9 cellular contexts compared by ENCODE assay signal in the genomic region with DNA sequence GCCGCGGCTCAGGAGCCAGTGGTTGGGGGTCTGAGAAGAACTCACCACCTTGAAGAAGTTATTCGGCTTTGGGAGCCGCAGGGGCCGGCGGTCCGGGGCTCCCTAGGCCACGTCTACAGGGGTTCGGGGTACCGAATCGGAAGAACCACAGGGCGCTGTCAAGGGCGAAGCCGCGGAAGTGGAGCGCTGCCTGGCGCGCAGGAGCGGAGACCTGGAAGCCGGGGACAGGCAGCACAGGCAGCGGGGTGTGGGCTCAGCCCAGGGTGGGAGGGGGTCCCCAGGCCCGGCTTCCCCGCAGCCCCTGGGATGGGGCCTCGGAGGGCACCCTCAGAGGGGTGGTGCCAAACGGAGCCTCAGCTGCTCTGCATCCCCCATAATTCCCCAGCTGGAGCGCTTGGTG. TPM values are rescaled to one million over a fixed set of nuclear protein-coding genes. Genes with fewer than 3 reads are reported as not detected.
DNase-seq lines count a peak whose midpoint lies in the region; ATAC-seq and TF ChIP-seq lines count a peak whose summit lies in the region.
"Not testable (repeated sequence)": the region's sequence is repeated elsewhere in the genome, so short reads cannot be mapped to it uniquely, and the experiment has no call there.
"Had no signal": no experiment of that assay in that cellular context is flagged by ENCODE, and none has a peak within 500 bp of the region (broad histone marks: within the 10 kb centered on the region; RNA-seq: fewer than 3 reads in every experiment).

No MANE protein-coding gene starts in this region.

- not testable (repeated sequence) for H3K27ac Mint-ChIP-seq in T-cell; activated CD4-positive, alpha-beta memory T cell treated with anti-CD3 and anti-CD28 coated beads, Interleukin-2, amount 10 ng/mL, durations not matched to agents 7 days and 5 days; activated T-helper 1 cell treated with anti-CD3 and anti-CD28 coated beads, Interleukin-12 subunit alpha, Interleukin-12 subunit beta, Interleukin-2, Interleukin-4 antibody, amounts not matched to agents 30 ng/mL and 10 ng/mL and 1 ng/mL, durations not matched to agents 14 hours and 24 hours and 36 hours
- H3K27ac Mint-ChIP-seq in activated naive CD8-positive, alpha-beta T cell treated with anti-CD3 and anti-CD28 coated beads, Interleukin-2, amount 10 ng/mL, durations not matched to agents 7 days and 5 days = peak overlapping the region; percentile 85

- H3K36me3 ChIP-seq in parathyroid adenoma (ENCODE audit: control insufficient read depth, insufficient read depth, low read length) = not testable (repeated sequence)

- H2AFZ ChIP-seq in parathyroid adenoma = peak overlapping the region; percentile 62

- not testable (repeated sequence) for H3K36me3 Mint-ChIP-seq in T-cell; activated CD4-positive, alpha-beta memory T cell treated with anti-CD3 and anti-CD28 coated beads, Interleukin-2, amount 10 ng/mL, durations not matched to agents 7 days and 5 days (ENCODE audit: low read depth); activated T-helper 1 cell treated with anti-CD3 and anti-CD28 coated beads, Interleukin-12 subunit alpha, Interleukin-12 subunit beta, Interleukin-2, Interleukin-4 antibody, amounts not matched to agents 30 ng/mL and 10 ng/mL and 1 ng/mL, durations not matched to agents 14 hours and 24 hours and 36 hours (ENCODE audit: low read depth); activated naive CD8-positive, alpha-beta T cell treated with anti-CD3 and anti-CD28 coated beads, Interleukin-2, amount 10 ng/mL, durations not matched to agents 7 days and 5 days

- H3K79me2 ChIP-seq in parathyroid adenoma = not testable (repeated sequence)

- CTCF ChIA-PET in T-cell (lab: Charles Lee); activated CD4-positive, alpha-beta memory T cell treated with anti-CD3 and anti-CD28 coated beads, Interleukin-2, amount 10 ng/mL, durations not matched to agents 7 days and 5 days (lab: Charles Lee): not testable (repeated sequence)

- H3K9me3 Mint-ChIP-seq in T-cell; activated CD4-positive, alpha-beta memory T cell treated with anti-CD3 and anti-CD28 coated beads, Interleukin-2, amount 10 ng/mL, durations not matched to agents 7 days and 5 days; activated T-helper 1 cell treated with anti-CD3 and anti-CD28 coated beads, Interleukin-12 subunit alpha, Interleukin-12 subunit beta, Interleukin-2, Interleukin-4 antibody, amounts not matched to agents 30 ng/mL and 10 ng/mL and 1 ng/mL, durations not matched to agents 14 hours and 24 hours and 36 hours; activated naive CD8-positive, alpha-beta T cell treated with anti-CD3 and anti-CD28 coated beads, Interleukin-2, amount 10 ng/mL, durations not matched to agents 7 days and 5 days: not testable (repeated sequence)

- H3K4me1 ChIP-seq in parathyroid adenoma = not testable (repeated sequence)

- not testable (repeated sequence) for H3K9ac ChIP-seq in parathyroid adenoma

- H3K9me3 ChIP-seq in parathyroid adenoma (ENCODE audit: control insufficient read depth, low read length) = not testable (repeated sequence)

- not testable (repeated sequence) for H3K4me3 ChIP-seq in parathyroid adenoma (ENCODE audit: low read depth, low read length)

- H3K27ac ChIP-seq in parathyroid adenoma = not testable (repeated sequence)

- POLR2A ChIA-PET in T-cell (lab: Charles Lee); activated CD4-positive, alpha-beta memory T cell treated with anti-CD3 and anti-CD28 coated beads, Interleukin-2, amount 10 ng/mL, durations not matched to agents 7 days and 5 days (lab: Charles Lee); activated naive CD8-positive, alpha-beta T cell treated with anti-CD3 and anti-CD28 coated beads, Interleukin-2, amount 10 ng/mL, durations not matched to agents 7 days and 5 days (lab: Charles Lee): not testable (repeated sequence)

- not testable (repeated sequence) for H3K4me2 ChIP-seq in parathyroid adenoma (ENCODE audit: low read length)

- H3K4me1 Mint-ChIP-seq in T-cell; activated CD4-positive, alpha-beta memory T cell treated with anti-CD3 and anti-CD28 coated beads, Interleukin-2, amount 10 ng/mL, durations not matched to agents 7 days and 5 days; activated T-helper 1 cell treated with anti-CD3 and anti-CD28 coated beads, Interleukin-12 subunit alpha, Interleukin-12 subunit beta, Interleukin-2, Interleukin-4 antibody, amounts not matched to agents 30 ng/mL and 10 ng/mL and 1 ng/mL, durations not matched to agents 14 hours and 24 hours and 36 hours (ENCODE audit: low read depth); activated naive CD8-positive, alpha-beta T cell treated with anti-CD3 and anti-CD28 coated beads, Interleukin-2, amount 10 ng/mL, durations not matched to agents 7 days and 5 days: not testable (repeated sequence)

- not testable (repeated sequence) for ATAC-seq in T-cell (replicated peaks in 1 of 4); activated naive CD8-positive, alpha-beta T cell treated with anti-CD3 and anti-CD28 coated beads, Interleukin-2, amount 10 ng/mL, durations not matched to agents 7 days and 5 days (ENCODE audit: low read depth)
- ATAC-seq in esophagus mucosa (peak; percentile 16), left colon (peak; percentile 60)

- TF ChIP-seq CTCF in parathyroid adenoma (IDR thresholded peaks at IDR 0.05) = not testable (repeated sequence)

- not testable (repeated sequence) for DNase-seq in T-cell; activated CD4-positive, alpha-beta memory T cell treated with anti-CD3 and anti-CD28 coated beads, Interleukin-2, amount 10 ng/mL, durations not matched to agents 7 days and 5 days; activated T-helper 1 cell treated with anti-CD3 and anti-CD28 coated beads, Interleukin-12 subunit alpha, Interleukin-12 subunit beta, Interleukin-2, Interleukin-4 antibody, amounts not matched to agents 30 ng/mL and 10 ng/mL and 1 ng/mL, durations not matched to agents 14 hours and 24 hours and 36 hours (ENCODE audit: low spot score); activated naive CD8-positive, alpha-beta T cell treated with anti-CD3 and anti-CD28 coated beads, Interleukin-2, amount 10 ng/mL, durations not matched to agents 7 days and 5 days
- peak in 1 of 2 donors; percentile 4 for DNase-seq in left colon

- not testable (repeated sequence) for H3K27me3 ChIP-seq in parathyroid adenoma (ENCODE audit: control insufficient read depth, insufficient read depth, low read length)

- H3K27me3 Mint-ChIP-seq in T-cell = peaks cover 3 to 19% of the 10 kb centered on the region in 2 donors
- peaks cover 14% of the 10 kb centered on the region for H3K27me3 Mint-ChIP-seq in activated CD4-positive, alpha-beta memory T cell treated with anti-CD3 and anti-CD28 coated beads, Interleukin-2, amount 10 ng/mL, durations not matched to agents 7 days and 5 days
- H3K27me3 Mint-ChIP-seq in activated T-helper 1 cell treated with anti-CD3 and anti-CD28 coated beads, Interleukin-12 subunit alpha, Interleukin-12 subunit beta, Interleukin-2, Interleukin-4 antibody, amounts not matched to agents 30 ng/mL and 10 ng/mL and 1 ng/mL, durations not matched to agents 14 hours and 24 hours and 36 hours (ENCODE audit: insufficient read depth) = peaks cover 15% of the 10 kb centered on the region
- peaks cover 15% of the 10 kb centered on the region for H3K27me3 Mint-ChIP-seq in activated naive CD8-positive, alpha-beta T cell treated with anti-CD3 and anti-CD28 coated beads, Interleukin-2, amount 10 ng/mL, durations not matched to agents 7 days and 5 days

- H3K4me3 Mint-ChIP-seq in T-cell = peak overlapping the region; percentile 53 to 82 (median 72)
- peak overlapping the region; percentile 75 for H3K4me3 Mint-ChIP-seq in activated CD4-positive, alpha-beta memory T cell treated with anti-CD3 and anti-CD28 coated beads, Interleukin-2, amount 10 ng/mL, durations not matched to agents 7 days and 5 days
- peak overlapping the region; percentile 87 for H3K4me3 Mint-ChIP-seq in activated T-helper 1 cell treated with anti-CD3 and anti-CD28 coated beads, Interleukin-12 subunit alpha, Interleukin-12 subunit beta, Interleukin-2, Interleukin-4 antibody, amounts not matched to agents 30 ng/mL and 10 ng/mL and 1 ng/mL, durations not matched to agents 14 hours and 24 hours and 36 hours
- peak overlapping the region; percentile 86 for H3K4me3 Mint-ChIP-seq in activated naive CD8-positive, alpha-beta T cell treated with anti-CD3 and anti-CD28 coated beads, Interleukin-2, amount 10 ng/mL, durations not matched to agents 7 days and 5 days

- intact Hi-C loops in activated T-helper 1 cell treated with anti-CD3 and anti-CD28 coated beads, Interleukin-12 subunit alpha, Interleukin-12 subunit beta, Interleukin-2, Interleukin-4 antibody, amounts not matched to agents 30 ng/mL and 10 ng/mL and 1 ng/mL, durations not matched to agents 14 hours and 24 hours and 36 hours (cut with micrococcal nuclease); left colon (cut with DNase I, micrococcal nuclease): not testable (repeated sequence)

RNA-seq across cellular contexts. Expression of a gene that starts 11.2 kb away (rescaled TPM):
- total RNA-seq in T-cell = not detected
- not detected for total RNA-seq in activated CD4-positive, alpha-beta memory T cell treated with anti-CD3 and anti-CD28 coated beads, Interleukin-2, amount 10 ng/mL, durations not matched to agents 7 days and 5 days
- total RNA-seq in activated T-helper 1 cell treated with anti-CD3 and anti-CD28 coated beads, Interleukin-12 subunit alpha, Interleukin-12 subunit beta, Interleukin-2, Interleukin-4 antibody, amounts not matched to agents 30 ng/mL and 10 ng/mL and 1 ng/mL, durations not matched to agents 14 hours and 24 hours and 36 hours = not detected in 2 replicates
- total RNA-seq in activated naive CD8-positive, alpha-beta T cell treated with anti-CD3 and anti-CD28 coated beads, Interleukin-2, amount 10 ng/mL, durations not matched to agents 7 days and 5 days = not detected
- total RNA-seq in esophagus mucosa = not detected
- not detected for total RNA-seq in left colon
- total RNA-seq: CD4-positive, CD25-positive, alpha-beta regulatory T cell; G401 had no signal
